9 cellular contexts compared by ENCODE assay signal in genomic region chr10:131943021-131943814, GRCh38. TPM values are rescaled to one million over a fixed set of nuclear protein-coding genes. Genes with fewer than 3 reads are reported as not detected.
A peak's percentile ranks its signal among the peaks of the same experiment; 100 is the strongest.
DNase-seq lines count a peak whose midpoint lies in the region; ATAC-seq, FAIRE-seq and TF ChIP-seq lines count a peak whose summit lies in the region.
"Had no signal": no experiment of that assay in that cellular context is flagged by ENCODE, and none has a peak within 500 bp of the region (broad histone marks: within the 10 kb centered on the region; RNA-seq: fewer than 3 reads in every experiment).

No MANE protein-coding gene starts in this region.

- in situ Hi-C loops in mammary epithelial cell (cut with MboI; ENCODE audit: low sequenced_read_pairs in 2 of 2) (no loop called here), HepG2 (cut with HindIII; ENCODE audit: extremely low pct_ligation_motif_present, low pct_unique_long_range_greater_than_20kb) (no loop called here)

- H3K4me1 ChIP-seq in mammary epithelial cell (ENCODE audit: insufficient read depth, low read length), result peaks cover 16% of the 10 kb centered on the region
- peaks cover 1% of the 10 kb centered on the region for H3K4me1 ChIP-seq in HepG2 (ENCODE audit: insufficient read depth, low read length)

- H3K9ac ChIP-seq in mammary epithelial cell (ENCODE audit: insufficient read depth, low read length) (no peak overlapping the region), HepG2 (ENCODE audit: insufficient read depth, low read depth, low read length) (no peak overlapping the region)

- H3K4me2 ChIP-seq in mammary epithelial cell (ENCODE audit: insufficient read depth, low read depth, low read length), result no peak overlapping the region
- H3K4me2 ChIP-seq in HepG2 (ENCODE audit: low read depth, low read length), result no peak overlapping the region

- TF ChIP-seq RAD21 in HepG2 (CRISPR knock-in tag; IDR thresholded peaks at IDR 0.05), result 0 out of 2 replicates have a peak, but pooled peaks have one; percentile 34

- H3K9me3 ChIP-seq in mammary epithelial cell (replicated peaks; ENCODE audit: insufficient read depth, low read length) (no peaks in the 10 kb centered on the region), HepG2 (ENCODE audit: low read length) (no peaks in the 10 kb centered on the region)
- H3K9me3 ChIP-seq: SJSA1 had no signal

- H3K4me3 ChIP-seq in AG09309 (ENCODE audit: control insufficient read depth, low read depth, low read length) (no peak overlapping the region), mammary epithelial cell (replicated peaks in 1 of 3; ENCODE audit: insufficient read depth in 1 of 3, low read depth in 2 of 3, low read length in 3 of 3) (no peak overlapping the region), HepG2 (replicated peaks in 1 of 3; ENCODE audit: insufficient read depth in 1 of 3, low read depth in 2 of 3, low read length in 3 of 3) (no peak overlapping the region)
- H3K4me3 ChIP-seq: SJSA1 had no signal

- TF ChIP-seq CTCF in AG09309 (IDR thresholded peaks at IDR 0.05; ENCODE audit: control insufficient read depth, insufficient read depth, low read depth, low read length, missing control alignments) (peak; percentile 12), mammary epithelial cell (conservative IDR thresholded peaks at IDR 0.05 in 1 of 2, IDR thresholded peaks at IDR 0.05 in 1 of 2; ENCODE audit: extremely low read depth in 1 of 2, insufficient read depth in 1 of 2, low read depth in 1 of 2, low read length in 2 of 2) (peak; percentile 39 to 61), HepG2 (CRISPR knock-in tag; IDR thresholded peaks at IDR 0.05) (peak; percentile 59)

- CTCF ChIA-PET in mammary epithelial cell (lab: Charles Lee; ENCODE audit: low non-redundant PET), result no interaction called here
- CTCF ChIA-PET in HepG2 (lab: Yijun Ruan, JAX; ENCODE audit: low intra/inter-chr PET ratio, low total read pairs), result interaction anchor here (1.4 kb wide), 1 partner anchor 58 kb away, joined by 8 read pairs; no protein-coding TSS in a partner anchor

- ATAC-seq in HepG2, result peak; percentile 96
- ATAC-seq in GM18868 (IDR thresholded peaks at IDR 0.05; ENCODE audit: unreplicated experiment), result no peak
- no peak for ATAC-seq in HG03521 (IDR thresholded peaks at IDR 0.05; ENCODE audit: unreplicated experiment)

- dilution Hi-C loops in mammary epithelial cell (cut with HindIII; ENCODE audit: low sequenced_read_pairs), result no loop called here

- peaks cover 14% of the 10 kb centered on the region for H3K36me3 ChIP-seq in mammary epithelial cell (ENCODE audit: insufficient read depth, low read length)
- H3K36me3 ChIP-seq in HepG2 (replicated peaks in 1 of 2; ENCODE audit: control insufficient read depth in 1 of 2, insufficient read depth in 2 of 2, low read length in 2 of 2), result peaks cover 23 to 77% of the 10 kb centered on the region in 2 experiments

- TF ChIP-seq POLR2A in HepG2 (IDR thresholded peaks at IDR 0.05; ENCODE audit: insufficient read depth in 1 of 2, low read depth in 2 of 2, low read length in 2 of 2), result no peak

- H4K20me1 ChIP-seq in mammary epithelial cell (ENCODE audit: insufficient read depth, low read length) (no peaks in the 10 kb centered on the region), HepG2 (ENCODE audit: insufficient read depth, low read length) (no peaks in the 10 kb centered on the region; the same call in 1 of the 2 replicates)

- no peak overlapping the region for H2AFZ ChIP-seq in mammary epithelial cell (ENCODE audit: low read depth, low read length)
- H2AFZ ChIP-seq in HepG2 (ENCODE audit: low read length), result no peak overlapping the region

- WGBS in mammary epithelial cell (ENCODE audit: low coverage, missing lambda C conversion rate), result 84% methylated on average over 8 of the region's 11 CpGs
- WGBS in HepG2 (ENCODE audit: low lambda C conversion rate), result 85% methylated on average over 11 of the region's 11 CpGs

- DNase-seq in AG09309 (ENCODE audit: low read depth) (no peak), HCEC 1CT (peak; percentile 26), mammary epithelial cell (no peak), HepG2 (ENCODE audit: low spot score) (peak; percentile 15), HPDE6-E6E7 (ENCODE audit: extremely low spot score) (no peak), NCI-H1694 (lab: John Stamatoyannopoulos, UW) (no peak)

- TF ChIP-seq EP300 in HepG2 (IDR thresholded peaks at IDR 0.05; ENCODE audit: low read depth in 2 of 2, low read length in 2 of 2), result no peak
- no peak for TF ChIP-seq EP300 in HepG2 (CRISPR knock-in tag; IDR thresholded peaks at IDR 0.05; ENCODE audit: borderline replicate concordance)

- H3K79me2 ChIP-seq in mammary epithelial cell (ENCODE audit: insufficient read depth, low read length) (peaks cover 33% of the 10 kb centered on the region), HepG2 (ENCODE audit: insufficient read depth, low read length) (peaks cover 3% of the 10 kb centered on the region)

- H3K27me3 ChIP-seq in mammary epithelial cell (ENCODE audit: insufficient read depth, low read length), result no peaks in the 10 kb centered on the region
- no peaks in the 10 kb centered on the region for H3K27me3 ChIP-seq in HepG2 (ENCODE audit: control insufficient read depth in 1 of 2, insufficient read depth in 2 of 2, low read length in 2 of 2)
- H3K27me3 ChIP-seq: SJSA1 had no signal

- FAIRE-seq in HepG2 (lab: Jason Lieb, UNC), result no peak

- H3K27ac ChIP-seq in mammary epithelial cell (ENCODE audit: insufficient read depth, low read depth, low read length) (no peak overlapping the region), HepG2 (ENCODE audit: extremely low read length, insufficient read depth, low read length) (no peak overlapping the region)
- H3K27ac ChIP-seq: SJSA1 had no signal

- BruUV-seq in mammary epithelial cell (replicated peaks; lab: Mats Ljungman, UMichigan) (no TSS peak), HepG2 (replicated peaks; lab: Mats Ljungman, UMichigan) (no TSS peak)

- intact Hi-C loops in mammary epithelial cell (cut with micrococcal nuclease), result loop anchor here (1.0 kb wide), 1 partner anchor 58 kb away; no protein-coding TSS in a partner anchor
- intact Hi-C loops in HepG2 (cut with micrococcal nuclease; ENCODE audit: unreplicated experiment), result loop anchor here (1.0 kb wide), 1 partner anchor 58 kb away; no protein-coding TSS in a partner anchor

- POLR2A ChIA-PET in HepG2 (lab: Yijun Ruan, JAX), result no interaction called here

TF ChIP-seq in HepG2, 621 proteins besides CTCF, POLR2A, EP300 and RAD21 (continues in another document):
- TF ChIP-seq DMAP1 (CRISPR knock-in tag; IDR thresholded peaks at IDR 0.05) (no peak), SPEN (CRISPR knock-in tag; IDR thresholded peaks at IDR 0.05; ENCODE audit: low read depth) (no peak)

RNA-seq across cellular contexts. Expression of gene BNIP3, which starts 38.5 kb away (rescaled TPM):
- total RNA-seq in mammary epithelial cell (10 to 100 TPM; 50.8 to 65.2 TPM), HepG2 (2016; rRNA removed; fragmentation: Illumina TruSeq; extraction: Trizol) (73.7 and 86.7 TPM in 2 replicates)
- polyA plus RNA-seq in mammary epithelial cell (102 TPM), HepG2 (2011; rRNA removed) (170 and 223 TPM in 2 replicates)
- polyA minus RNA-seq in mammary epithelial cell, result 55.5 TPM
- total RNA-seq in HepG2 (2016; cell fraction: cytosol; rRNA removed; fragmentation: Illumina TruSeq; extraction: Trizol; ENCODE audit: low read depth), result 57.4 and 60.2 TPM in 2 replicates
- total RNA-seq in HepG2 (2016; cell fraction: insoluble cytoplasmic fraction; rRNA removed; fragmentation: Illumina TruSeq; extraction: Trizol), result 71.8 and 94.2 TPM in 2 replicates
- total RNA-seq in HepG2 (2016; cell fraction: membrane; rRNA removed; fragmentation: Illumina TruSeq; extraction: Trizol), result 64.9 and 67.4 TPM in 2 replicates
- total RNA-seq in HepG2 (2016; cell fraction: nucleus; rRNA removed; fragmentation: Illumina TruSeq; extraction: Trizol), result 26.3 and 33.7 TPM in 2 replicates
- 338 and 339 TPM in 2 replicates for polyA plus RNA-seq in HepG2 (2011; cell fraction: cytosol; rRNA removed)
- 163 and 165 TPM in 2 replicates for polyA plus RNA-seq in HepG2 (2011; cell fraction: nucleus; rRNA removed)
- polyA plus RNA-seq in HepG2 (2012), result 188 and 302 TPM in 2 replicates
- polyA plus RNA-seq in HepG2 (2016; cell fraction: cytosol; fragmentation: Illumina TruSeq; extraction: Trizol; ENCODE audit: low read depth), result 70.8 and 79.0 TPM in 2 replicates
- polyA plus RNA-seq in HepG2 (2016; cell fraction: insoluble cytoplasmic fraction; fragmentation: Illumina TruSeq; extraction: Trizol; ENCODE audit: low read depth), result 107 and 108 TPM in 2 replicates
- 59.2 and 59.3 TPM in 2 replicates for polyA plus RNA-seq in HepG2 (2016; cell fraction: membrane; fragmentation: Illumina TruSeq; extraction: Trizol; ENCODE audit: low read depth)
- polyA plus RNA-seq in HepG2 (2016; cell fraction: nucleus; fragmentation: Illumina TruSeq; extraction: Trizol; ENCODE audit: insufficient read depth, low read depth), result 56.7 and 59.3 TPM in 2 replicates
- polyA minus RNA-seq in HepG2 (2011; rRNA and poly(A)+ RNA removed; ENCODE audit: low replicate concordance), result 13.5 and 140 TPM in 2 replicates
- 117 and 136 TPM in 2 replicates for polyA minus RNA-seq in HepG2 (2011; cell fraction: cytosol; rRNA and poly(A)+ RNA removed)
- polyA minus RNA-seq in HepG2 (2011; cell fraction: nucleus; rRNA and poly(A)+ RNA removed), result 54.7 and 62.3 TPM in 2 replicates

RNA-seq across cellular contexts. Expression of gene PPP2R2D, which starts 42.4 kb away (rescaled TPM):
- total RNA-seq in mammary epithelial cell, result 10 to 100 TPM; 33.7 to 36.5 TPM
- polyA plus RNA-seq in mammary epithelial cell, result 42.4 TPM
- polyA minus RNA-seq in mammary epithelial cell, result 63.3 TPM
- 33.2 and 34.4 TPM in 2 replicates for total RNA-seq in HepG2 (2016; rRNA removed; fragmentation: Illumina TruSeq; extraction: Trizol)
- total RNA-seq in HepG2 (2016; cell fraction: cytosol; rRNA removed; fragmentation: Illumina TruSeq; extraction: Trizol; ENCODE audit: low read depth), result 47.7 and 48.9 TPM in 2 replicates
- total RNA-seq in HepG2 (2016; cell fraction: insoluble cytoplasmic fraction; rRNA removed; fragmentation: Illumina TruSeq; extraction: Trizol), result 31.4 and 33.7 TPM in 2 replicates
- total RNA-seq in HepG2 (2016; cell fraction: membrane; rRNA removed; fragmentation: Illumina TruSeq; extraction: Trizol), result 86.0 and 86.6 TPM in 2 replicates
- 29.7 and 31.1 TPM in 2 replicates for total RNA-seq in HepG2 (2016; cell fraction: nucleus; rRNA removed; fragmentation: Illumina TruSeq; extraction: Trizol)
- polyA plus RNA-seq in HepG2 (2011; rRNA removed), result 32.7 TPM in 2 replicates
- polyA plus RNA-seq in HepG2 (2011; cell fraction: cytosol; rRNA removed), result 31.1 and 33.7 TPM in 2 replicates
- polyA plus RNA-seq in HepG2 (2011; cell fraction: nucleus; rRNA removed), result 42.0 and 48.5 TPM in 2 replicates
- 26.5 and 33.1 TPM in 2 replicates for polyA plus RNA-seq in HepG2 (2012)
- 64.7 and 70.1 TPM in 2 replicates for polyA plus RNA-seq in HepG2 (2016; cell fraction: cytosol; fragmentation: Illumina TruSeq; extraction: Trizol; ENCODE audit: low read depth)
- 40.4 and 47.0 TPM in 2 replicates for polyA plus RNA-seq in HepG2 (2016; cell fraction: insoluble cytoplasmic fraction; fragmentation: Illumina TruSeq; extraction: Trizol; ENCODE audit: low read depth)
- polyA plus RNA-seq in HepG2 (2016; cell fraction: membrane; fragmentation: Illumina TruSeq; extraction: Trizol; ENCODE audit: low read depth), result 94.1 and 94.6 TPM in 2 replicates
- 53.3 and 54.4 TPM in 2 replicates for polyA plus RNA-seq in HepG2 (2016; cell fraction: nucleus; fragmentation: Illumina TruSeq; extraction: Trizol; ENCODE audit: insufficient read depth, low read depth)
- 40.2 and 62.1 TPM in 2 replicates for polyA minus RNA-seq in HepG2 (2011; rRNA and poly(A)+ RNA removed; ENCODE audit: low replicate concordance)
- polyA minus RNA-seq in HepG2 (2011; cell fraction: cytosol; rRNA and poly(A)+ RNA removed), result 16.4 and 18.6 TPM in 2 replicates
- polyA minus RNA-seq in HepG2 (2011; cell fraction: nucleus; rRNA and poly(A)+ RNA removed), result 44.7 and 44.8 TPM in 2 replicates

Comparison
In these comparisons a context has a peak if more than half of its experiments do, and no peak if none do; other contexts are left out.
1. DNase-seq: peak in HCEC 1CT (single experiment) and HepG2 (single experiment); none in AG09309 (single experiment), mammary epithelial cell (single experiment), HPDE6-E6E7 (single experiment) and NCI-H1694 (single experiment).
2. Peak in every context shown above with its lines, with median percentiles within 50 percentile points of each other: CTCF ChIP-seq.